ENCODE assay signal across 8 cellular contexts in genomic region chr11:47950396-47950795, GRCh38. TPM values are rescaled to one million over a fixed set of nuclear protein-coding genes. Genes with fewer than 3 reads are reported as not detected.
DNase-seq lines count a peak whose midpoint lies in the region; ATAC-seq and TF ChIP-seq lines count a peak whose summit lies in the region.

No MANE protein-coding gene starts in this region.

- H3K9me2 ChIP-seq in GM23248 (ENCODE audit: insufficient read depth) = no peaks in the 10 kb centered on the region

- no peaks in the 10 kb centered on the region for H3K79me2 ChIP-seq in GM23248 (ENCODE audit: insufficient read depth)

- no peak overlapping the region for H2AFZ ChIP-seq in GM23248

- H3K4me3 ChIP-seq in GM23248 = no peak overlapping the region
- H3K4me3 ChIP-seq in ascending aorta = no peak overlapping the region

- DNase-seq in NOMO-1 treated with DMSO at 0.1 percent for 48 hours (lab: John Stamatoyannopoulos, UW; ENCODE audit: unreplicated experiment) = peak; percentile 82
- peak; percentile 48 for DNase-seq in activated gamma-delta T cell treated with anti-CD3 and anti-CD28 coated beads, Interleukin-2, amount 50 U/mL, for 16 hours (ENCODE audit: low read depth)
- peak; percentile 58 for DNase-seq in stimulated activated CD4-positive, alpha-beta T cell treated with anti-CD3 and anti-CD28 coated beads, Interleukin-4, amount 100 ng/mL, for 1 hour
- no peak for DNase-seq in GM23248
- no peak for DNase-seq in posterior vena cava (ENCODE audit: low spot score)
- no peak for DNase-seq in ascending aorta (ENCODE audit: low spot score in 2 of 2)
- DNase-seq in DMS 273 treated with DMSO at 0.1 percent for 48 hours (lab: John Stamatoyannopoulos, UW) = no peak

- H3K36me3 ChIP-seq in GM23248 (ENCODE audit: low read depth) (no peaks in the 10 kb centered on the region), ascending aorta (no peaks in the 10 kb centered on the region)

- 83 to 86% methylated on average over 5 of the region's 5 CpGs for WGBS in GM23248 (ENCODE audit: low coverage in 1 of 2, low lambda C conversion rate in 2 of 2, missing lambda C conversion rate in 2 of 2), 2 experiments

- H3K9me3 ChIP-seq in GM23248 (ENCODE audit: low read depth) (no peaks in the 10 kb centered on the region), ascending aorta (no peaks in the 10 kb centered on the region)

- H3K9ac ChIP-seq in GM23248 = no peak overlapping the region

- no peak overlapping the region for H3K4me2 ChIP-seq in GM23248 (ENCODE audit: unreplicated experiment)

- intact Hi-C loops in posterior vena cava (cut with DNase I) (no loop called here), ascending aorta (cut with DNase I) (no loop called here)

- peak; percentile 79 for ATAC-seq in GM19351 (IDR thresholded peaks at IDR 0.05; ENCODE audit: unreplicated experiment)

- H3F3A ChIP-seq in GM23248 (ENCODE audit: insufficient read depth) = peaks cover 15% of the 10 kb centered on the region

- H3K27ac ChIP-seq in GM23248 (no peak overlapping the region), ascending aorta (no peak overlapping the region)

- H3K4me1 ChIP-seq in GM23248 (ENCODE audit: insufficient read depth) (peaks cover 22% of the 10 kb centered on the region), ascending aorta (no peaks in the 10 kb centered on the region)

- in situ Hi-C loops in GM23248 (cut with MboI) = no loop called here

- no peaks in the 10 kb centered on the region for H4K20me1 ChIP-seq in GM23248 (ENCODE audit: insufficient read depth)

- no peak for TF ChIP-seq CTCF in ascending aorta (IDR thresholded peaks at IDR 0.05)

- H3K27me3 ChIP-seq in GM23248 (replicated peaks; ENCODE audit: insufficient read depth) (no peaks in the 10 kb centered on the region), ascending aorta (no peaks in the 10 kb centered on the region)

RNA-seq across cellular contexts. Expression of gene PTPRJ, which starts 30.0 kb away (rescaled TPM):
- total RNA-seq in GM23248 (2014; rRNA removed; shearing (Covaris generic)) = 9.5 and 10.0 TPM in 2 replicates
- polyA plus RNA-seq in GM23248 (2016; fragmentation: Nextera tagmentation; extraction: Ambion mirVana) = 4.1 and 4.5 TPM in 2 replicates
- 10 to 100 TPM; 17.4 to 19.7 TPM for total RNA-seq in posterior vena cava
- 5.9 TPM for total RNA-seq in ascending aorta

Comparison
In these comparisons a context has a peak if more than half of its experiments do, and no peak if none do; other contexts are left out.
1. DNase-seq: peak in NOMO-1 treated with DMSO at 0.1 percent for 48 hours (single experiment), activated gamma-delta T cell treated with anti-CD3 and anti-CD28 coated beads, Interleukin-2, amount 50 U/mL, for 16 hours (single experiment) and stimulated activated CD4-positive, alpha-beta T cell treated with anti-CD3 and anti-CD28 coated beads, Interleukin-4, amount 100 ng/mL, for 1 hour (single experiment); none in GM23248 (single experiment), posterior vena cava (single experiment), ascending aorta (0 of 2) and DMS 273 treated with DMSO at 0.1 percent for 48 hours (single experiment).